In the genomic region with DNA sequence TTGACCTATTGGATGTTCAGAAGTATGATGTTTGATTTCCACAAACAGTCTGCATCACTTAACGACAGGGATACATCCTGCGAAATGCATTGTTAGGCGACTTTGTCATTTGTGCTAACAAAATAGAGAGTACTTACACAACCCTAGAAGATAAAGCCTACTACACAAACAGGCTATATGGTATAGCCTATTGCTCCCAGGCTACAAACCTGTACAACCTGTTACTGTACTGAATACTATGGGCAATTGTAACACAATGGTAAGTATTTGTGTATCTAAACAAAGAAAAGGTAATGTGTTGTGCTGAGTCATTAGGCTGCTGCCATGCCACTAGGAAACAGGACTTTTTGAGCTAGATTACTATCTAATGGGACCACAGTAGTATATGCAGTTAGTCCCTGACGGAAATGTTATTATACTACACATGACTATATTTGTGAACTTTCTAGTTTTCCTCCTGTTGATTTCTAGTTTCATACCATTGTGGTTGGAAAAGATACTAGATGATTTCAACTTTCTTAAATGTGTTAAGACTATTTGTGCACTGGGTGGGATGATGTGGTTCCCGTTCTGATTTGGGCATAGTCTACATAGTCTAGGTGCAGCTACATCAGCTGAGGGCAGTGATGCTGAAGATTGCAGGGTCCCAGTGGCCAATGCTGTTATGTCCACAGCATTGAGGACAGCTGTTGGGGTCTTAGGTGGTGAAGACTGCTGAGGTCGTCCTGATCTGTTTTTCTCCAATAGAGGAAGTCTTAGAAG, we compare ENCODE assay signal across 15 cellular contexts.
"Had no signal": no experiment of that assay in that cellular context is flagged by ENCODE, and none has a peak within 500 bp of the region (broad histone marks: within the 10 kb centered on the region; RNA-seq: fewer than 3 reads in every experiment).

No MANE protein-coding gene starts in this region.

- H3K4me3 ChIP-seq: ascending aorta, hepatocyte, pancreas, smooth muscle cell, thyroid gland had no signal

- H3K27me3 ChIP-seq: ascending aorta, hepatocyte, pancreas, thyroid gland had no signal

- H3K4me1 ChIP-seq: ascending aorta, pancreas, thyroid gland had no signal

- H3K36me3 Mint-ChIP-seq: naive thymus-derived CD8-positive, alpha-beta T cell; stimulated activated naive B cell treated with anti-CD40 and anti-IgM and Interleukin-4, amounts not matched to agents 10 μg/mL and 1 μg/mL and 100 μg/mL, for 72 hours had no signal

- H3K27ac ChIP-seq: ascending aorta, hepatocyte, pancreas, thyroid gland had no signal

- H3K27ac Mint-ChIP-seq: activated naive CD4-positive, alpha-beta T cell treated with anti-CD3 and anti-CD28 coated beads for 36 hours; dendritic cell treated with granulocyte-macrophage colony-stimulating factor and Interleukin-4, amounts not matched to agents 40 ng/mL and 50 ng/mL, for 4 days; naive thymus-derived CD8-positive, alpha-beta T cell; stimulated activated naive B cell treated with anti-CD40 and anti-IgM and Interleukin-4, amounts not matched to agents 10 μg/mL and 1 μg/mL and 100 μg/mL, for 72 hours had no signal

- H3K27me3 Mint-ChIP-seq: dendritic cell treated with granulocyte-macrophage colony-stimulating factor and Interleukin-4, amounts not matched to agents 40 ng/mL and 50 ng/mL, for 4 days had no signal

- H3K4me3 Mint-ChIP-seq: activated naive CD4-positive, alpha-beta T cell treated with anti-CD3 and anti-CD28 coated beads for 36 hours; dendritic cell treated with granulocyte-macrophage colony-stimulating factor and Interleukin-4, amounts not matched to agents 40 ng/mL and 50 ng/mL, for 4 days; naive thymus-derived CD8-positive, alpha-beta T cell; stimulated activated naive B cell treated with anti-CD40 and anti-IgM and Interleukin-4, amounts not matched to agents 10 μg/mL and 1 μg/mL and 100 μg/mL, for 72 hours had no signal

- H2AFZ ChIP-seq: hepatocyte had no signal

- DNase-seq: activated CD4-positive, alpha-beta T cell treated with anti-CD3 and anti-CD28 coated beads, Interleukin-2, amount 50 U/mL, for 1 hour; activated naive CD4-positive, alpha-beta T cell treated with anti-CD3 and anti-CD28 coated beads for 36 hours; effector CD8-positive, alpha-beta T cell; mesenchymal stem cell; naive thymus-derived CD8-positive, alpha-beta T cell; pancreas; stimulated activated CD4-positive, alpha-beta T cell treated with anti-CD3 and anti-CD28 coated beads, Interleukin-4, amount 100 ng/mL, for 4 hours; stimulated activated naive B cell treated with anti-CD40 and anti-IgM and Interleukin-4, amounts not matched to agents 10 μg/mL and 1 μg/mL and 100 μg/mL, for 72 hours; T-helper 1 cell; thyroid gland had no signal

- H3K4me2 ChIP-seq: hepatocyte, smooth muscle cell had no signal

- FAIRE-seq: pancreas had no signal

- H3K9me3 ChIP-seq: ascending aorta, pancreas, thyroid gland had no signal

- H3K36me3 ChIP-seq: ascending aorta, pancreas, thyroid gland had no signal

- ATAC-seq: naive thymus-derived CD8-positive, alpha-beta T cell; pancreas; sciatic nerve; stimulated activated naive B cell treated with anti-CD40 and anti-IgM and Interleukin-4, amounts not matched to agents 10 μg/mL and 1 μg/mL and 100 μg/mL, for 72 hours had no signal

- H3K4me1 Mint-ChIP-seq: naive thymus-derived CD8-positive, alpha-beta T cell; stimulated activated naive B cell treated with anti-CD40 and anti-IgM and Interleukin-4, amounts not matched to agents 10 μg/mL and 1 μg/mL and 100 μg/mL, for 72 hours had no signal

- H3K9me3 Mint-ChIP-seq: activated naive CD4-positive, alpha-beta T cell treated with anti-CD3 and anti-CD28 coated beads for 36 hours; stimulated activated naive B cell treated with anti-CD40 and anti-IgM and Interleukin-4, amounts not matched to agents 10 μg/mL and 1 μg/mL and 100 μg/mL, for 72 hours had no signal

- H3K79me2 ChIP-seq: hepatocyte had no signal
